Comparison of ENCODE assay signal across 1 cellular context in the genomic region with DNA sequence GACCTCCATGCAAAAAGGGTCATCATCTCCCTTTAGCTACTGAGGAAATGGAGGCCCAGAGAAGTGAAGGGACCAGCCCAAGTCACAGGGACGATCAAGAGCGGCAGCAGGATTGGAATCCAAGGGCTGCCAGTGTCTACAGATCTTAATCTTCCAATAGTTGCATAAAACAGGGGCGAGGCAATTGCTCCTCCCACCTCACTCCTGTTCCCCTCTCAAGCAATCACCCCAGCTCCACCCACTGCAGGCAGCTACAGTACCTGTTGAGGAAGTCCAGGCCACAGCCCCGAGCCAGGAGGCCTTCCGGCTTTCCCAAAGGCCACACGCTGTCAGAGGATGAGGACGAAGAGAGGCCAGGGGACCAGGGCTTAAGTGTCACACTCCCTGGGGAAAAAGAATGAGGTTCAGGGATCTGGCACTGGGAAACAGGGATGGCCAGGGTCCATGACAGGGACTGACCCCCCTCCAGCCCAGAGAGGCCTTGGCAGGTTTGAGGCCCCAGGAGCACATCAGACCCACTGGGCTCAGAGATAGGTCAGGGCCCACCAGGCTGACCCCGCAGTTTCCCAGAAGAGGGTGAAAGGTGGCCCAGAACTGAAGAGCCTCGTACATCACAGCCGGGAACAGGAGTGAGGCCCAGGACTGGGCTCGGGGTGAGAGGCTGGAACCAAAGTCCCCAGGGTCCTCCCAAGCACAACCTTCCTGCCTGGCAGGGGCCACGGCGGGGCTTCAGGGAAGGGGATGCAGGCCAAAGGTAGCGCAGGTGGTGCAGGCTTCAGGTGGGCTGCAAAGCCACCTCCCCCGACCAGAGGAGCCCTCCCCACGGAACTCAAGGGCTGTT.
A peak's percentile ranks its signal among the peaks of the same experiment; 100 is the strongest.
TF ChIP-seq lines count a peak whose summit lies in the region.

No MANE protein-coding gene starts in this region.

TF ChIP-seq in HepG2, 621 proteins besides CTCF, POLR2A, EP300 and RAD21 (continued from another document and continues in another):
- TF ChIP-seq MTA3 (CRISPR knock-in tag; IDR thresholded peaks at IDR 0.05) (no peak), TMF1 (CRISPR knock-in tag; IDR thresholded peaks at IDR 0.05; ENCODE audit: low read depth) (no peak), MATR3 (CRISPR knock-in tag; IDR thresholded peaks at IDR 0.05) (no peak), SMAD3 (CRISPR knock-in tag; IDR thresholded peaks at IDR 0.05) (no peak), HMG20B (CRISPR knock-in tag; conservative IDR thresholded peaks at IDR 0.05) (no peak), TAF15 (IDR thresholded peaks at IDR 0.05; ENCODE audit: low read depth, low read length, poor library complexity, severe bottlenecking) (no peak), JUN (CRISPR knock-in tag; IDR thresholded peaks at IDR 0.05) (no peak), ETV5 (CRISPR knock-in tag; IDR thresholded peaks at IDR 0.05; ENCODE audit: borderline replicate concordance) (peak; percentile 81), EED (CRISPR knock-in tag; IDR thresholded peaks at IDR 0.05) (no peak; the same call in 1 of the 2 replicates), KLF12 (CRISPR knock-in tag; IDR thresholded peaks at IDR 0.05; ENCODE audit: borderline replicate concordance) (0 out of 2 replicates have a peak, but pooled peaks have one; percentile 55), PHF8 (CRISPR knock-in tag; IDR thresholded peaks at IDR 0.05) (0 out of 2 replicates have a peak, but pooled peaks have one; percentile 1), BORCS8-MEF2B (CRISPR knock-in tag; IDR thresholded peaks at IDR 0.05) (no peak; the same call in 1 of the 2 replicates), ARID2 (CRISPR knock-in tag; IDR thresholded peaks at IDR 0.05; ENCODE audit: borderline replicate concordance) (no peak), SMARCE1 (IDR thresholded peaks at IDR 0.05; ENCODE audit: borderline replicate concordance) (no peak), DNMT3B (CRISPR knock-in tag; conservative IDR thresholded peaks at IDR 0.05) (no peak), ZNF264 (CRISPR knock-in tag; IDR thresholded peaks at IDR 0.05) (0 out of 2 replicates have a peak, but pooled peaks have one; percentile 42), JDP2 (CRISPR knock-in tag; IDR thresholded peaks at IDR 0.05; ENCODE audit: borderline replicate concordance) (no peak), HNRNPUL1 (IDR thresholded peaks at IDR 0.05; ENCODE audit: low read depth, low read length) (no peak), ZNF749 (CRISPR knock-in tag; IDR thresholded peaks at IDR 0.05; ENCODE audit: borderline replicate concordance) (no peak), ZNF451 (CRISPR knock-in tag; IDR thresholded peaks at IDR 0.05) (no peak; the same call in 1 of the 2 replicates), NPAS2 (CRISPR knock-in tag; IDR thresholded peaks at IDR 0.05; ENCODE audit: borderline replicate concordance) (no peak), ZNF780A (CRISPR knock-in tag; IDR thresholded peaks at IDR 0.05) (no peak), ZNF570 (CRISPR knock-in tag; IDR thresholded peaks at IDR 0.05; ENCODE audit: borderline replicate concordance) (no peak), MLLT10 (CRISPR knock-in tag; IDR thresholded peaks at IDR 0.05) (no peak), TGIF2 (CRISPR knock-in tag; IDR thresholded peaks at IDR 0.05) (no peak), POLR2AphosphoS5 (IDR thresholded peaks at IDR 0.05; ENCODE audit: low read depth, low read length) (peak; percentile 43), CCAR2 (optimal IDR thresholded peaks at IDR 0.05; ENCODE audit: low read depth, low read length) (no peak), ATM (IDR thresholded peaks at IDR 0.05; ENCODE audit: borderline replicate concordance) (no peak), MAFG (CRISPR knock-in tag; IDR thresholded peaks at IDR 0.05) (no peak), ZNF543 (CRISPR knock-in tag; IDR thresholded peaks at IDR 0.05) (no peak), KLF9 (CRISPR knock-in tag; IDR thresholded peaks at IDR 0.05; ENCODE audit: low read depth) (no peak), ZNF124 (CRISPR knock-in tag; IDR thresholded peaks at IDR 0.05) (no peak), ARNTL (CRISPR knock-in tag; IDR thresholded peaks at IDR 0.05) (no peak), ZNF775 (CRISPR knock-in tag; IDR thresholded peaks at IDR 0.05; ENCODE audit: borderline replicate concordance) (no peak)
- TF ChIP-seq, protein P1, sequence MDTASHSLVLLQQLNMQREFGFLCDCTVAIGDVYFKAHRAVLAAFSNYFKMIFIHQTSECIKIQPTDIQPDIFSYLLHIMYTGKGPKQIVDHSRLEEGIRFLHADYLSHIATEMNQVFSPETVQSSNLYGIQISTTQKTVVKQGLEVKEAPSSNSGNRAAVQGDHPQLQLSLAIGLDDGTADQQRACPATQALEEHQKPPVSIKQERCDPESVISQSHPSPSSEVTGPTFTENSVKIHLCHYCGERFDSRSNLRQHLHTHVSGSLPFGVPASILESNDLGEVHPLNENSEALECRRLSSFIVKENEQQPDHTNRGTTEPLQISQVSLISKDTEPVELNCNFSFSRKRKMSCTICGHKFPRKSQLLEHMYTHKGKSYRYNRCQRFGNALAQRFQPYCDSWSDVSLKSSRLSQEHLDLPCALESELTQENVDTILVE (CRISPR knock-in tag; IDR thresholded peaks at IDR 0.05): no peak; the same call in 1 of the 2 replicates
- TF ChIP-seq, protein P2, sequence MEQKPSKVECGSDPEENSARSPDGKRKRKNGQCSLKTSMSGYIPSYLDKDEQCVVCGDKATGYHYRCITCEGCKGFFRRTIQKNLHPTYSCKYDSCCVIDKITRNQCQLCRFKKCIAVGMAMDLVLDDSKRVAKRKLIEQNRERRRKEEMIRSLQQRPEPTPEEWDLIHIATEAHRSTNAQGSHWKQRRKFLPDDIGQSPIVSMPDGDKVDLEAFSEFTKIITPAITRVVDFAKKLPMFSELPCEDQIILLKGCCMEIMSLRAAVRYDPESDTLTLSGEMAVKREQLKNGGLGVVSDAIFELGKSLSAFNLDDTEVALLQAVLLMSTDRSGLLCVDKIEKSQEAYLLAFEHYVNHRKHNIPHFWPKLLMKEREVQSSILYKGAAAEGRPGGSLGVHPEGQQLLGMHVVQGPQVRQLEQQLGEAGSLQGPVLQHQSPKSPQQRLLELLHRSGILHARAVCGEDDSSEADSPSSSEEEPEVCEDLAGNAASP (CRISPR knock-in tag; IDR thresholded peaks at IDR 0.05; ENCODE audit: borderline replicate concordance): peak; percentile 8; the same call in 1 of the 2 replicates
- TF ChIP-seq, protein P3, sequence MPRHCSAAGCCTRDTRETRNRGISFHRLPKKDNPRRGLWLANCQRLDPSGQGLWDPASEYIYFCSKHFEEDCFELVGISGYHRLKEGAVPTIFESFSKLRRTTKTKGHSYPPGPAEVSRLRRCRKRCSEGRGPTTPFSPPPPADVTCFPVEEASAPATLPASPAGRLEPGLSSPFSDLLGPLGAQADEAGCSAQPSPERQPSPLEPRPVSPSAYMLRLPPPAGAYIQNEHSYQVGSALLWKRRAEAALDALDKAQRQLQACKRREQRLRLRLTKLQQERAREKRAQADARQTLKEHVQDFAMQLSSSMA (CRISPR knock-in tag; IDR thresholded peaks at IDR 0.05): no peak
- TF ChIP-seq, protein P4, sequence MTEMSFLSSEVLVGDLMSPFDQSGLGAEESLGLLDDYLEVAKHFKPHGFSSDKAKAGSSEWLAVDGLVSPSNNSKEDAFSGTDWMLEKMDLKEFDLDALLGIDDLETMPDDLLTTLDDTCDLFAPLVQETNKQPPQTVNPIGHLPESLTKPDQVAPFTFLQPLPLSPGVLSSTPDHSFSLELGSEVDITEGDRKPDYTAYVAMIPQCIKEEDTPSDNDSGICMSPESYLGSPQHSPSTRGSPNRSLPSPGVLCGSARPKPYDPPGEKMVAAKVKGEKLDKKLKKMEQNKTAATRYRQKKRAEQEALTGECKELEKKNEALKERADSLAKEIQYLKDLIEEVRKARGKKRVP (CRISPR knock-in tag; IDR thresholded peaks at IDR 0.05): no peak
- TF ChIP-seq, protein P5, sequence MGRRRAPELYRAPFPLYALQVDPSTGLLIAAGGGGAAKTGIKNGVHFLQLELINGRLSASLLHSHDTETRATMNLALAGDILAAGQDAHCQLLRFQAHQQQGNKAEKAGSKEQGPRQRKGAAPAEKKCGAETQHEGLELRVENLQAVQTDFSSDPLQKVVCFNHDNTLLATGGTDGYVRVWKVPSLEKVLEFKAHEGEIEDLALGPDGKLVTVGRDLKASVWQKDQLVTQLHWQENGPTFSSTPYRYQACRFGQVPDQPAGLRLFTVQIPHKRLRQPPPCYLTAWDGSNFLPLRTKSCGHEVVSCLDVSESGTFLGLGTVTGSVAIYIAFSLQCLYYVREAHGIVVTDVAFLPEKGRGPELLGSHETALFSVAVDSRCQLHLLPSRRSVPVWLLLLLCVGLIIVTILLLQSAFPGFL (CRISPR knock-in tag; IDR thresholded peaks at IDR 0.05): no peak
- TF ChIP-seq, protein P6, sequence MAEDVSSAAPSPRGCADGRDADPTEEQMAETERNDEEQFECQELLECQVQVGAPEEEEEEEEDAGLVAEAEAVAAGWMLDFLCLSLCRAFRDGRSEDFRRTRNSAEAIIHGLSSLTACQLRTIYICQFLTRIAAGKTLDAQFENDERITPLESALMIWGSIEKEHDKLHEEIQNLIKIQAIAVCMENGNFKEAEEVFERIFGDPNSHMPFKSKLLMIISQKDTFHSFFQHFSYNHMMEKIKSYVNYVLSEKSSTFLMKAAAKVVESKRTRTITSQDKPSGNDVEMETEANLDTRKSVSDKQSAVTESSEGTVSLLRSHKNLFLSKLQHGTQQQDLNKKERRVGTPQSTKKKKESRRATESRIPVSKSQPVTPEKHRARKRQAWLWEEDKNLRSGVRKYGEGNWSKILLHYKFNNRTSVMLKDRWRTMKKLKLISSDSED (CRISPR knock-in tag; IDR thresholded peaks at IDR 0.05): no peak
- TF ChIP-seq, protein P7, sequence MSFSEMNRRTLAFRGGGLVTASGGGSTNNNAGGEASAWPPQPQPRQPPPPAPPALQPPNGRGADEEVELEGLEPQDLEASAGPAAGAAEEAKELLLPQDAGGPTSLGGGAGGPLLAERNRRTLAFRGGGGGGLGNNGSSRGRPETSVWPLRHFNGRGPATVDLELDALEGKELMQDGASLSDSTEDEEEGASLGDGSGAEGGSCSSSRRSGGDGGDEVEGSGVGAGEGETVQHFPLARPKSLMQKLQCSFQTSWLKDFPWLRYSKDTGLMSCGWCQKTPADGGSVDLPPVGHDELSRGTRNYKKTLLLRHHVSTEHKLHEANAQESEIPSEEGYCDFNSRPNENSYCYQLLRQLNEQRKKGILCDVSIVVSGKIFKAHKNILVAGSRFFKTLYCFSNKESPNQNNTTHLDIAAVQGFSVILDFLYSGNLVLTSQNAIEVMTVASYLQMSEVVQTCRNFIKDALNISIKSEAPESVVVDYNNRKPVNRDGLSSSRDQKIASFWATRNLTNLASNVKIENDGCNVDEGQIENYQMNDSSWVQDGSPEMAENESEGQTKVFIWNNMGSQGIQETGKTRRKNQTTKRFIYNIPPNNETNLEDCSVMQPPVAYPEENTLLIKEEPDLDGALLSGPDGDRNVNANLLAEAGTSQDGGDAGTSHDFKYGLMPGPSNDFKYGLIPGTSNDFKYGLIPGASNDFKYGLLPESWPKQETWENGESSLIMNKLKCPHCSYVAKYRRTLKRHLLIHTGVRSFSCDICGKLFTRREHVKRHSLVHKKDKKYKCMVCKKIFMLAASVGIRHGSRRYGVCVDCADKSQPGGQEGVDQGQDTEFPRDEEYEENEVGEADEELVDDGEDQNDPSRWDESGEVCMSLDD (CRISPR knock-in tag; IDR thresholded peaks at IDR 0.05; ENCODE audit: borderline replicate concordance): no peak
- TF ChIP-seq, protein P8, sequence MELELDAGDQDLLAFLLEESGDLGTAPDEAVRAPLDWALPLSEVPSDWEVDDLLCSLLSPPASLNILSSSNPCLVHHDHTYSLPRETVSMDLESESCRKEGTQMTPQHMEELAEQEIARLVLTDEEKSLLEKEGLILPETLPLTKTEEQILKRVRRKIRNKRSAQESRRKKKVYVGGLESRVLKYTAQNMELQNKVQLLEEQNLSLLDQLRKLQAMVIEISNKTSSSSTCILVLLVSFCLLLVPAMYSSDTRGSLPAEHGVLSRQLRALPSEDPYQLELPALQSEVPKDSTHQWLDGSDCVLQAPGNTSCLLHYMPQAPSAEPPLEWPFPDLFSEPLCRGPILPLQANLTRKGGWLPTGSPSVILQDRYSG (CRISPR knock-in tag; IDR thresholded peaks at IDR 0.05): 0 out of 2 replicates have a peak, but pooled peaks have one; percentile 8
- TF ChIP-seq, protein P9, sequence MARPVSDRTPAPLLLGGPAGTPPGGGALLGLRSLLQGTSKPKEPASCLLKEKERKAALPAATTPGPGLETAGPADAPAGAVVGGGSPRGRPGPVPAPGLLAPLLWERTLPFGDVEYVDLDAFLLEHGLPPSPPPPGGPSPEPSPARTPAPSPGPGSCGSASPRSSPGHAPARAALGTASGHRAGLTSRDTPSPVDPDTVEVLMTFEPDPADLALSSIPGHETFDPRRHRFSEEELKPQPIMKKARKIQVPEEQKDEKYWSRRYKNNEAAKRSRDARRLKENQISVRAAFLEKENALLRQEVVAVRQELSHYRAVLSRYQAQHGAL (CRISPR knock-in tag; IDR thresholded peaks at IDR 0.05; ENCODE audit: not compliant biosample characterization): peak; percentile 16
- TF ChIP-seq, protein P10, sequence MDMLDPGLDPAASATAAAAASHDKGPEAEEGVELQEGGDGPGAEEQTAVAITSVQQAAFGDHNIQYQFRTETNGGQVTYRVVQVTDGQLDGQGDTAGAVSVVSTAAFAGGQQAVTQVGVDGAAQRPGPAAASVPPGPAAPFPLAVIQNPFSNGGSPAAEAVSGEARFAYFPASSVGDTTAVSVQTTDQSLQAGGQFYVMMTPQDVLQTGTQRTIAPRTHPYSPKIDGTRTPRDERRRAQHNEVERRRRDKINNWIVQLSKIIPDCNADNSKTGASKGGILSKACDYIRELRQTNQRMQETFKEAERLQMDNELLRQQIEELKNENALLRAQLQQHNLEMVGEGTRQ (IDR thresholded peaks at IDR 0.05; ENCODE audit: low read depth, low read length): no peak
- TF ChIP-seq, protein P10 (CRISPR knock-in tag; IDR thresholded peaks at IDR 0.05; ENCODE audit: borderline replicate concordance): no peak
- TF ChIP-seq, protein P11, sequence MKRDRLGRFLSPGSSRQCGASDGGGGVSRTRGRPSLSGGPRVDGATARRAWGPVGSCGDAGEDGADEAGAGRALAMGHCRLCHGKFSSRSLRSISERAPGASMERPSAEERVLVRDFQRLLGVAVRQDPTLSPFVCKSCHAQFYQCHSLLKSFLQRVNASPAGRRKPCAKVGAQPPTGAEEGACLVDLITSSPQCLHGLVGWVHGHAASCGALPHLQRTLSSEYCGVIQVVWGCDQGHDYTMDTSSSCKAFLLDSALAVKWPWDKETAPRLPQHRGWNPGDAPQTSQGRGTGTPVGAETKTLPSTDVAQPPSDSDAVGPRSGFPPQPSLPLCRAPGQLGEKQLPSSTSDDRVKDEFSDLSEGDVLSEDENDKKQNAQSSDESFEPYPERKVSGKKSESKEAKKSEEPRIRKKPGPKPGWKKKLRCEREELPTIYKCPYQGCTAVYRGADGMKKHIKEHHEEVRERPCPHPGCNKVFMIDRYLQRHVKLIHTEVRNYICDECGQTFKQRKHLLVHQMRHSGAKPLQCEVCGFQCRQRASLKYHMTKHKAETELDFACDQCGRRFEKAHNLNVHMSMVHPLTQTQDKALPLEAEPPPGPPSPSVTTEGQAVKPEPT (CRISPR knock-in tag; IDR thresholded peaks at IDR 0.05; ENCODE audit: low read depth): no peak
